14 cellular contexts compared by ENCODE assay signal in the genomic region with DNA sequence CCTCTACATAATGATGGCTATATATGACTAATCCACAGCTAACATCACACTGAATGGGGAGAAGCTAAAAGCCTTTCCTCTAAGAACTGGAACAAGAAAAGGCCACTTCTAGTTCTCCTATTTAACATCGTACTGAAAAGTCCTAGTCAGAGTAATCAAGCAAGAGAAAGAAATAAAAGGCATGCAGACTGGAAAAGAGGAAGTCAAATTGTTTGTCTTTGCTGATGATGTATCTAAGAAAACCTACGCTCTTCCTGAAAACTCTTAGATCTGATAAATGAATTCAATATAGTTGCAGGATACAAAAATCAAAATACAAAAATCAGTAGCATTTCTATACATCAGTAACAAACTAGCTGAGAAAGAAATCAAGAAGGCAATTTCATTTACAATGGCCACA.
"Had no signal": no experiment of that assay in that cellular context is flagged by ENCODE, and none has a peak within 500 bp of the region (broad histone marks: within the 10 kb centered on the region; RNA-seq: fewer than 3 reads in every experiment).

No MANE protein-coding gene starts in this region.

- H3K36me3 ChIP-seq: prostate gland, right atrium auricular region, suprapubic skin, transverse colon, uterus had no signal

- H3K9me3 ChIP-seq: prostate gland, suprapubic skin, uterus had no signal

- ATAC-seq: activated CD4-positive, alpha-beta T cell treated with anti-CD3 and anti-CD28 coated beads for 36 hours; left ventricle myocardium superior had no signal

- DNase-seq: activated CD4-positive, alpha-beta memory T cell treated with anti-CD3 and anti-CD28 coated beads for 36 hours; activated CD4-positive, alpha-beta T cell treated with anti-CD3 and anti-CD28 coated beads for 36 hours; activated T-cell treated with anti-CD3 and anti-CD28 coated beads for 4 hours; effector CD4-positive, alpha-beta T cell; left ventricle myocardium superior; stimulated activated CD4-positive, alpha-beta T cell treated with anti-CD3 and anti-CD28 coated beads, Interleukin-2, amount 100 ng/mL, for 24 hours; T1000; transverse colon; uterus had no signal

- H3K4me3 Mint-ChIP-seq: activated CD4-positive, alpha-beta memory T cell treated with anti-CD3 and anti-CD28 coated beads for 36 hours; activated CD4-positive, alpha-beta T cell treated with anti-CD3 and anti-CD28 coated beads for 36 hours; activated naive CD8-positive, alpha-beta T cell; stimulated activated naive CD8-positive, alpha-beta T cell treated with anti-CD3 and anti-CD28 coated beads, Interleukin-15, Interleukin-2, amounts not matched to agents 100 ng/mL and 50 ng/mL, for 24 hours had no signal

- H3K27me3 ChIP-seq: right atrium auricular region, suprapubic skin, transverse colon, uterus had no signal

- H3K4me1 ChIP-seq: prostate gland, right atrium auricular region, suprapubic skin, transverse colon, uterus had no signal

- H3K4me3 ChIP-seq: prostate gland, right atrium auricular region, suprapubic skin, transverse colon, uterus had no signal

- H3K4me1 Mint-ChIP-seq: activated CD4-positive, alpha-beta T cell treated with anti-CD3 and anti-CD28 coated beads for 36 hours had no signal

- H3K27me3 Mint-ChIP-seq: activated CD4-positive, alpha-beta memory T cell treated with anti-CD3 and anti-CD28 coated beads for 36 hours; activated CD4-positive, alpha-beta T cell treated with anti-CD3 and anti-CD28 coated beads for 36 hours; activated naive CD8-positive, alpha-beta T cell; stimulated activated naive CD8-positive, alpha-beta T cell treated with anti-CD3 and anti-CD28 coated beads, Interleukin-15, Interleukin-2, amounts not matched to agents 100 ng/mL and 50 ng/mL, for 24 hours had no signal

- H3K27ac ChIP-seq: prostate gland, right atrium auricular region, suprapubic skin, transverse colon, uterus had no signal

- H3K27ac Mint-ChIP-seq: activated CD4-positive, alpha-beta memory T cell treated with anti-CD3 and anti-CD28 coated beads for 36 hours; activated CD4-positive, alpha-beta T cell treated with anti-CD3 and anti-CD28 coated beads for 36 hours; activated naive CD8-positive, alpha-beta T cell; stimulated activated naive CD8-positive, alpha-beta T cell treated with anti-CD3 and anti-CD28 coated beads, Interleukin-15, Interleukin-2, amounts not matched to agents 100 ng/mL and 50 ng/mL, for 24 hours had no signal
